12 cellular contexts compared by ENCODE assay signal in genomic region chr2:216349366-216349765, GRCh38. TPM values are rescaled to one million over a fixed set of nuclear protein-coding genes. Genes with fewer than 3 reads are reported as not detected.
DNase-seq lines count a peak whose midpoint lies in the region; ATAC-seq and TF ChIP-seq lines count a peak whose summit lies in the region.
"Had no signal": no experiment of that assay in that cellular context is flagged by ENCODE, and none has a peak within 500 bp of the region (broad histone marks: within the 10 kb centered on the region; RNA-seq: fewer than 3 reads in every experiment).

No MANE protein-coding gene starts in this region.

- BruUV-seq in IMR-90 (replicated peaks; lab: Mats Ljungman, UMichigan), result no TSS peak

- POLR2A ChIA-PET in activated CD4-positive, alpha-beta T cell treated with anti-CD3 and anti-CD28 coated beads, Interleukin-2, amount 10 ng/mL, durations not matched to agents 7 days and 5 days (lab: Charles Lee), result interaction anchor here (0.6 kb wide), 1 partner anchor 15 kb away, joined by 3 read pairs; no protein-coding TSS in a partner anchor
- POLR2A ChIA-PET in IMR-90 (lab: Charles Lee; ENCODE audit: unreplicated experiment), result interaction anchor here (1.0 kb wide), 1 partner anchor 24 kb away, joined by 3 read pairs; no protein-coding TSS in a partner anchor

- CTCF ChIA-PET in activated CD4-positive, alpha-beta T cell treated with anti-CD3 and anti-CD28 coated beads, Interleukin-2, amount 10 ng/mL, durations not matched to agents 7 days and 5 days (lab: Charles Lee), result no interaction called here
- CTCF ChIA-PET in IMR-90 (lab: Yijun Ruan, JAX), result no interaction called here

- ATAC-seq in IMR-90 (ENCODE audit: low read depth) (no peak), GM21367 (IDR thresholded peaks at IDR 0.05; ENCODE audit: unreplicated experiment) (no peak)
- ATAC-seq in central memory CD8-positive, alpha-beta T cell (replicated peaks; ENCODE audit: extremely low read depth, poor library complexity, severe bottlenecking), result no peak

- no peak overlapping the region for H2BK5ac ChIP-seq in IMR-90 (ENCODE audit: low read depth, low read length, poor library complexity, severe bottlenecking)

- H2AFZ ChIP-seq in IMR-90 (replicated peaks; ENCODE audit: low read length, poor library complexity), result no peak overlapping the region
- H2AFZ ChIP-seq in neural cell (ENCODE audit: low read depth, low read length), result peak overlapping the region; percentile 47

- H3K9me3 Mint-ChIP-seq in activated CD4-positive, alpha-beta T cell treated with anti-CD3 and anti-CD28 coated beads, Interleukin-2, amount 10 ng/mL, durations not matched to agents 7 days and 5 days, result peaks cover 3% of the 10 kb centered on the region
- peaks cover 2% of the 10 kb centered on the region for H3K9me3 Mint-ChIP-seq in central memory CD8-positive, alpha-beta T cell

- H3K27ac ChIP-seq in IMR-90 (ENCODE audit: insufficient read depth, low read length), result no peak overlapping the region
- peak overlapping the region; percentile 85 for H3K27ac ChIP-seq in neural cell (ENCODE audit: low read length)

- TF ChIP-seq RAD21 in IMR-90 (IDR thresholded peaks at IDR 0.05; ENCODE audit: low read length) (no peak), neural cell (conservative IDR thresholded peaks at IDR 0.05) (peak; percentile 50)

- H3K27me3 Mint-ChIP-seq in activated CD4-positive, alpha-beta T cell treated with anti-CD3 and anti-CD28 coated beads, Interleukin-2, amount 10 ng/mL, durations not matched to agents 7 days and 5 days, result no peaks in the 10 kb centered on the region
- no peaks in the 10 kb centered on the region for H3K27me3 Mint-ChIP-seq in central memory CD8-positive, alpha-beta T cell

- no peak overlapping the region; the same call in 1 of the 2 replicates for H3K23ac ChIP-seq in IMR-90 (ENCODE audit: low read depth, low read length)

- dilution Hi-C loops in IMR-90 (cut with HindIII; ENCODE audit: low sequenced_read_pairs, unreplicated experiment), result no loop called here

- H3K18ac ChIP-seq in IMR-90 (ENCODE audit: low read depth, low read length), result no peak overlapping the region

- WGBS in IMR-90 (ENCODE audit: extremely low coverage in 2 of 2, insufficient read length in 1 of 2), 2 experiments, result 42% methylated on average over 2 of the region's 3 CpGs; no CpG with 5 or more reads in 1 of the 2 experiments

- H3K56ac ChIP-seq in IMR-90 (ENCODE audit: extremely low read depth, insufficient read depth, low read length), result no peak overlapping the region

- in situ Hi-C loops in IMR-90 (cut with MboI; ENCODE audit: low sequenced_read_pairs), result no loop called here

- H3K4ac ChIP-seq in IMR-90 (ENCODE audit: low read depth, low read length), result peak overlapping the region; percentile 9

- H3K36me3 ChIP-seq in IMR-90 (ENCODE audit: control insufficient read depth, insufficient read depth, low read length) (no peaks in the 10 kb centered on the region), neural cell (ENCODE audit: insufficient read depth, low read length) (no peaks in the 10 kb centered on the region)
- H3K36me3 ChIP-seq: BE2C had no signal

- peak overlapping the region; percentile 5 for H3K27ac Mint-ChIP-seq in activated CD4-positive, alpha-beta T cell treated with anti-CD3 and anti-CD28 coated beads, Interleukin-2, amount 10 ng/mL, durations not matched to agents 7 days and 5 days
- peak overlapping the region; percentile 48 for H3K27ac Mint-ChIP-seq in central memory CD8-positive, alpha-beta T cell (ENCODE audit: low read depth)

- H3K4me3 ChIP-seq in IMR-90 (ENCODE audit: insufficient read depth, low read depth, low read length), result no peak overlapping the region
- H3K4me3 ChIP-seq in neural cell (ENCODE audit: low read length), result peak overlapping the region; percentile 39

- H2BK20ac ChIP-seq in IMR-90 (ENCODE audit: low read depth, low read length), result 0 out of 2 replicates have a peak overlapping the region, but pooled peaks have one; percentile 13

- TF ChIP-seq EP300 in neural cell (conservative IDR thresholded peaks at IDR 0.05; ENCODE audit: poor library complexity, severe bottlenecking), result no peak

- DNase-seq in activated CD4-positive, alpha-beta T cell treated with anti-CD3 and anti-CD28 coated beads, Interleukin-2, amount 10 ng/mL, durations not matched to agents 7 days and 5 days, result no peak
- DNase-seq in activated CD4-positive, alpha-beta T cell treated with anti-CD3 and anti-CD28 coated beads for 1 hour, result no peak
- DNase-seq in IMR-90 (no peak), cortex of kidney (lab: John Stamatoyannopoulos, UW) (no peak), NCI-H146 treated with DMSO at 0.1 percent for 48 hours (lab: John Stamatoyannopoulos, UW; ENCODE audit: unreplicated experiment) (no peak)
- DNase-seq in central memory CD8-positive, alpha-beta T cell (ENCODE audit: low spot score in 2 of 2), result no peak
- DNase-seq: activated gamma-delta T cell, BE2C, left cardiac atrium, NCI-H1436 treated with DMSO at 0.1 percent for 48 hours had no signal

- H4K91ac ChIP-seq in IMR-90 (ENCODE audit: insufficient read depth, low read depth, low read length), result peak overlapping the region; percentile 20; the same call in 1 of the 2 replicates

- peaks cover 4% of the 10 kb centered on the region for H3K36me3 Mint-ChIP-seq in activated CD4-positive, alpha-beta T cell treated with anti-CD3 and anti-CD28 coated beads, Interleukin-2, amount 10 ng/mL, durations not matched to agents 7 days and 5 days (ENCODE audit: low read depth)
- H3K36me3 Mint-ChIP-seq in central memory CD8-positive, alpha-beta T cell (ENCODE audit: insufficient read depth), result peaks cover 9% of the 10 kb centered on the region

- intact Hi-C loops in IMR-90 (cut with micrococcal nuclease), result loop anchor here (2.0 kb wide), 1 partner anchor 23 kb away; the partner anchor contains the start of gene MARCHF4

- H2BK120ac ChIP-seq in IMR-90 (ENCODE audit: low read depth, low read length), result no peak overlapping the region

- H4K20me1 ChIP-seq in IMR-90 (ENCODE audit: insufficient read depth, low read length) (peaks cover 16% of the 10 kb centered on the region; the same call in 1 of the 2 replicates), neural cell (ENCODE audit: insufficient read depth) (no peaks in the 10 kb centered on the region)

- H3K4me2 ChIP-seq in IMR-90 (ENCODE audit: low read depth, low read length), result no peak overlapping the region
- H3K4me2 ChIP-seq in neural cell (ENCODE audit: low read length), result peak overlapping the region; percentile 31

- H3K9ac ChIP-seq in IMR-90 (ENCODE audit: low read depth, low read length) (no peak overlapping the region), neural cell (ENCODE audit: low read length) (peak overlapping the region; percentile 40)

- 0 out of 2 replicates have a peak overlapping the region, but pooled peaks have one; percentile 74 for H3K14ac ChIP-seq in IMR-90 (replicated peaks; ENCODE audit: low read depth, low read length)

- H3K79me2 ChIP-seq in neural cell (replicated peaks; ENCODE audit: insufficient read depth, low read length), result no peaks in the 10 kb centered on the region

- 0 out of 3 replicates have a peak overlapping the region, but pooled peaks have one; percentile 6 for H2BK15ac ChIP-seq in IMR-90 (ENCODE audit: low read depth, low read length)

- no peak for TF ChIP-seq POLR2A in IMR-90 (IDR thresholded peaks at IDR 0.05; ENCODE audit: low read depth, low read length)

- H3K4me1 Mint-ChIP-seq in activated CD4-positive, alpha-beta T cell treated with anti-CD3 and anti-CD28 coated beads, Interleukin-2, amount 10 ng/mL, durations not matched to agents 7 days and 5 days, result peaks cover 70% of the 10 kb centered on the region
- peaks cover 74% of the 10 kb centered on the region for H3K4me1 Mint-ChIP-seq in central memory CD8-positive, alpha-beta T cell

- H3K27me3 ChIP-seq in IMR-90 (ENCODE audit: control insufficient read depth, insufficient read depth, low read length), result no peaks in the 10 kb centered on the region
- no peaks in the 10 kb centered on the region for H3K27me3 ChIP-seq in neural cell (ENCODE audit: insufficient read depth, low read depth, low read length)
- H3K27me3 ChIP-seq: BE2C had no signal

- H4K8ac ChIP-seq in IMR-90 (ENCODE audit: low read depth in 2 of 2, low read length in 2 of 2), result no peak overlapping the region

- H2AK9ac ChIP-seq in IMR-90 (replicated peaks; ENCODE audit: low read depth, low read length, poor library complexity), result no peak overlapping the region

- H3K4me3 Mint-ChIP-seq in activated CD4-positive, alpha-beta T cell treated with anti-CD3 and anti-CD28 coated beads, Interleukin-2, amount 10 ng/mL, durations not matched to agents 7 days and 5 days, result no peak overlapping the region
- peak overlapping the region; percentile 45 for H3K4me3 Mint-ChIP-seq in central memory CD8-positive, alpha-beta T cell

- H3K9me2 ChIP-seq in neural cell (ENCODE audit: insufficient read depth, low read length), result no peaks in the 10 kb centered on the region

- peaks cover 45% of the 10 kb centered on the region for H3K9me1 ChIP-seq in IMR-90 (ENCODE audit: insufficient read depth, low read length)

- peaks cover 25% of the 10 kb centered on the region for H3K4me1 ChIP-seq in IMR-90 (ENCODE audit: control insufficient read depth, insufficient read depth, low read length)

- no peaks in the 10 kb centered on the region for H3F3A ChIP-seq in neural cell (ENCODE audit: insufficient read depth, low read length, poor library complexity, severe bottlenecking)

- H3K79me1 ChIP-seq in IMR-90 (ENCODE audit: low read depth in 1 of 2, low read length in 2 of 2), result peaks cover 33 to 83% of the 10 kb centered on the region in 2 experiments

- TF ChIP-seq CTCF in IMR-90 (conservative IDR thresholded peaks at IDR 0.05; ENCODE audit: low read depth, low read length), result no peak
- no peak for TF ChIP-seq CTCF in neural cell (IDR thresholded peaks at IDR 0.05; ENCODE audit: poor library complexity, severe bottlenecking)

- peak overlapping the region; percentile 52; the same call in 1 of the 2 replicates for H2AK5ac ChIP-seq in IMR-90 (ENCODE audit: low read depth, low read length)

- H3K9me3 ChIP-seq in IMR-90 (ENCODE audit: control insufficient read depth, insufficient read depth, low read length), result no peaks in the 10 kb centered on the region
- H3K9me3 ChIP-seq in neural cell (ENCODE audit: low read length), result no peaks in the 10 kb centered on the region
- H3K9me3 ChIP-seq: BE2C had no signal

- H4K5ac ChIP-seq in IMR-90 (ENCODE audit: low read depth, low read length), result no peak overlapping the region

TF ChIP-seq in IMR-90, 13 proteins besides CTCF, POLR2A, EP300 and RAD21 (continues in another document):
- no peak for TF ChIP-seq MAZ (IDR thresholded peaks at IDR 0.05; ENCODE audit: borderline replicate concordance, low read depth, low read length)

TF ChIP-seq in neural cell, 6 proteins besides CTCF, POLR2A, EP300 and RAD21 (continues in another document):
- peak; percentile 53 for TF ChIP-seq TAF1 (IDR thresholded peaks at IDR 0.05; ENCODE audit: low read depth)
- TF ChIP-seq POLR2AphosphoS5 (IDR thresholded peaks at IDR 0.05), result peak; percentile 82

RNA-seq across cellular contexts. Expression of gene MARCHF4, which starts 22.9 kb away (rescaled TPM):
- not detected for total RNA-seq in activated CD4-positive, alpha-beta T cell treated with anti-CD3 and anti-CD28 coated beads, Interleukin-2, amount 10 ng/mL, durations not matched to agents 7 days and 5 days
- 2.3 and 3.1 TPM in 2 replicates for total RNA-seq in IMR-90 (2012; rRNA removed)
- polyA plus RNA-seq in IMR-90 (2012; rRNA removed) (12.0 and 12.9 TPM in 2 replicates), neural cell (10.1 and 13.0 TPM in 2 replicates)
- polyA plus RNA-seq in IMR-90 (2012; cell fraction: cytosol; rRNA removed), result 6.7 and 8.3 TPM in 2 replicates
- polyA plus RNA-seq in IMR-90 (2012; cell fraction: nucleus; rRNA removed; ENCODE audit: low replicate concordance), result 5.3 and 6.4 TPM in 2 replicates
- 16.3 and 19.0 TPM in 2 replicates for polyA minus RNA-seq in neural cell
